Comparison of ENCODE assay signal across 1 cellular context in genomic region chr7:38673795-38674194, GRCh38.
TF ChIP-seq lines count a peak whose summit lies in the region.

No MANE protein-coding gene starts in this region.

TF ChIP-seq in GM23338, 12 proteins besides CTCF, POLR2A, EP300 and RAD21 (continued from another document):
- TF ChIP-seq ETS1 (IDR thresholded peaks at IDR 0.05), result no peak
- TF ChIP-seq REST (IDR thresholded peaks at IDR 0.05; ENCODE audit: unreplicated experiment), result no peak
- no peak for TF ChIP-seq CREB1 (CRISPR knock-in tag; IDR thresholded peaks at IDR 0.05; ENCODE audit: low read depth)
- TF ChIP-seq EZH2 (IDR thresholded peaks at IDR 0.05; ENCODE audit: low read depth, unreplicated experiment), result no peak
TF ChIP-seq in GM23338: peak in this region for 0.
